In the genomic region with DNA sequence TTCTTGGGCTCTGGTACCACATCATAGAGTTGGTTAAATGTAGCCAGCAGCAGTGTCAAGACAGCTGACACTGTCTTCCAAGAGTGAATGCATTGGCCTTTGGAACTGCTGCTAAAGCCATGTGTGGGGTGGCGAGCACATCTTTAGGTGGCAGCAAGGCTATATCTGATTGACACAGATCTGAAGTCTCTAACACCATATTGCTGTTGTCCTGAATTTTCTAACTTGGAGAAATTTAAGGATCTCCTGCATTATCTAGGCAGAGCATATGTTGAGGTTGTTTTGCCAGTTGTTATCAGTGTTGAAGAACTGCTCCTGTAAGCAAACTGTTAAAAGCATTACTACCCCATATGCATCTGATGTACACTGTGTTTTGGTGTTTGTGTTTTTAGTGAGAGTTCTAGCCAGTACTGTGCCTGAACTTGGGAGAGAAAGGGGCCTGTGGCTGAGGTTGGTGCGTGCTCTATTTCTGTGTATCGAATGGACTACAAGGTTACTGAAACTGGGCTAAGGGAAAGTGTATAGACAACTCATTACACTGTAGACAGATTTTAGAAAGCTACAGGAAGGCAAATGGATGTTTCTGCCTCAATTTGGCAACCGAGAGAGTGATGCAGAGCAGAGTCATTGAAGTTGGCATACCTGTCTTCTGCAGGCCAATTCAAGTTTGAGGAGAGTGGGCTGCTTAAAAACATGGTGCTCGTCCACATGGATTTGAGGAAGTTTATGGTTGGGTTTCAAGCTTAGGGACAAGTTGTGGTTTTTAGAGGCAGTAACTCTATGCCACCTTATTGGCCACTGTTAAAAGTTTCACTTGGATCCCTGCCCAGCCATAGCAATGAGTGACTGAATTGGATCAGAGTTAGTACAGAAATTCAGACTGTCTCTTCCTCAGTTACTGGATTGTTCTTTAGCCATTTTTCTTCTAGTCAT, we compare ENCODE assay signal across 20 cellular contexts. TPM values are rescaled to one million over a fixed set of nuclear protein-coding genes. Genes with fewer than 3 reads are reported as not detected.
DNase-seq lines count a peak whose midpoint lies in the region; ATAC-seq and TF ChIP-seq lines count a peak whose summit lies in the region.
"Had no signal": no experiment of that assay in that cellular context is flagged by ENCODE, and none has a peak within 500 bp of the region (broad histone marks: within the 10 kb centered on the region; RNA-seq: fewer than 3 reads in every experiment).

No MANE protein-coding gene starts in this region.

- no peak overlapping the region for H3K4me3 Mint-ChIP-seq in activated T-helper 17 cell treated with anti-CD3 and anti-CD28 coated beads, Interleukin-2, amount 50 U/mL, for 72 hours
- no peak overlapping the region for H3K4me3 Mint-ChIP-seq in mesothelial cell of epicardium
- H3K4me3 Mint-ChIP-seq: activated B cell treated with CpG ODN at 0.5 μM for 24 hours; immature natural killer cell; stimulated activated memory B cell treated with anti-CD40 and anti-IgM and Interleukin-4, amounts not matched to agents 10 μg/mL and 1 μg/mL and 100 μg/mL, for 72 hours had no signal

- peaks cover 25% of the 10 kb centered on the region for H3K36me3 Mint-ChIP-seq in activated T-helper 17 cell treated with anti-CD3 and anti-CD28 coated beads, Interleukin-2, amount 50 U/mL, for 72 hours (ENCODE audit: low read depth)
- peaks cover 5% of the 10 kb centered on the region for H3K36me3 Mint-ChIP-seq in mesothelial cell of epicardium
- H3K36me3 Mint-ChIP-seq: immature natural killer cell; stimulated activated memory B cell treated with anti-CD40 and anti-IgM and Interleukin-4, amounts not matched to agents 10 μg/mL and 1 μg/mL and 100 μg/mL, for 72 hours had no signal

- H3K27me3 Mint-ChIP-seq in activated T-helper 17 cell treated with anti-CD3 and anti-CD28 coated beads, Interleukin-2, amount 50 U/mL, for 72 hours: peaks cover 3% of the 10 kb centered on the region
- peaks cover 6% of the 10 kb centered on the region for H3K27me3 Mint-ChIP-seq in mesothelial cell of epicardium (ENCODE audit: low read depth)
- H3K27me3 Mint-ChIP-seq: activated B cell treated with CpG ODN at 0.5 μM for 24 hours had no signal

- ATAC-seq in activated T-helper 17 cell treated with anti-CD3 and anti-CD28 coated beads, Interleukin-2, amount 50 U/mL, for 72 hours (replicated peaks): peak; percentile 43
- ATAC-seq in HG02885 (IDR thresholded peaks at IDR 0.05; ENCODE audit: poor library complexity, unreplicated experiment): no peak
- ATAC-seq: HCT116; Panc1; stimulated activated memory B cell treated with anti-CD40 and anti-IgM and Interleukin-4, amounts not matched to agents 10 μg/mL and 1 μg/mL and 100 μg/mL, for 72 hours had no signal

- TF ChIP-seq CTCF in mesothelial cell of epicardium (IDR thresholded peaks at IDR 0.05; ENCODE audit: unreplicated experiment): no peak

- no peak overlapping the region for H3K27ac Mint-ChIP-seq in activated T-helper 17 cell treated with anti-CD3 and anti-CD28 coated beads, Interleukin-2, amount 50 U/mL, for 72 hours
- peak overlapping the region; percentile 50 for H3K27ac Mint-ChIP-seq in mesothelial cell of epicardium
- H3K27ac Mint-ChIP-seq: activated B cell treated with CpG ODN at 0.5 μM for 24 hours; stimulated activated memory B cell treated with anti-CD40 and anti-IgM and Interleukin-4, amounts not matched to agents 10 μg/mL and 1 μg/mL and 100 μg/mL, for 72 hours had no signal

- peak; percentile 17 for DNase-seq in Ammon's horn (ENCODE audit: low spot score)
- DNase-seq in Kasumi-1 (lab: John Stamatoyannopoulos, UW): peak; percentile 57 to 64
- no peak for DNase-seq in mesothelial cell of epicardium (ENCODE audit: low spot score in 2 of 2, unreplicated experiment in 2 of 2)
- DNase-seq in NCI-H345 (lab: John Stamatoyannopoulos, UW): no peak
- DNase-seq in effector CD4-positive, alpha-beta T cell: no peak
- DNase-seq in NCI-H146 treated with DMSO at 0.1 percent for 48 hours (lab: John Stamatoyannopoulos, UW; ENCODE audit: unreplicated experiment): no peak
- DNase-seq: activated B cell treated with CpG ODN at 0.5 μM for 24 hours; activated effector memory CD4-positive, alpha-beta T cell treated with anti-CD3 and anti-CD28 coated beads, Interleukin-2, amount 50 U/mL, for 16 hours; anterior cingulate cortex; colonic mucosa; immature natural killer cell; Karpas-422; NCI-H2029; NCI-H524 treated with DMSO at 0.1 percent for 48 hours; occipital lobe had no signal

- H3K9me3 Mint-ChIP-seq in activated T-helper 17 cell treated with anti-CD3 and anti-CD28 coated beads, Interleukin-2, amount 50 U/mL, for 72 hours: no peaks in the 10 kb centered on the region
- no peaks in the 10 kb centered on the region for H3K9me3 Mint-ChIP-seq in mesothelial cell of epicardium
- H3K9me3 Mint-ChIP-seq: activated B cell treated with CpG ODN at 0.5 μM for 24 hours; immature natural killer cell; stimulated activated memory B cell treated with anti-CD40 and anti-IgM and Interleukin-4, amounts not matched to agents 10 μg/mL and 1 μg/mL and 100 μg/mL, for 72 hours had no signal

- H3K4me1 Mint-ChIP-seq in activated T-helper 17 cell treated with anti-CD3 and anti-CD28 coated beads, Interleukin-2, amount 50 U/mL, for 72 hours: peaks cover 6% of the 10 kb centered on the region
- peaks cover 21% of the 10 kb centered on the region for H3K4me1 Mint-ChIP-seq in mesothelial cell of epicardium
- H3K4me1 Mint-ChIP-seq: activated B cell treated with CpG ODN at 0.5 μM for 24 hours; immature natural killer cell; stimulated activated memory B cell treated with anti-CD40 and anti-IgM and Interleukin-4, amounts not matched to agents 10 μg/mL and 1 μg/mL and 100 μg/mL, for 72 hours had no signal

RNA-seq across cellular contexts. Expression of a gene that starts 16.9 kb away (rescaled TPM):
- 10 to 100 TPM in 1 of 2 donors, 1 to 10 TPM in 1; 9.3 to 12.3 TPM for total RNA-seq in activated T-helper 17 cell treated with anti-CD3 and anti-CD28 coated beads, Interleukin-2, amount 50 U/mL, for 72 hours
- 3.3 to 4.6 TPM (median 4.1 TPM) in 3 replicates for total RNA-seq in mesothelial cell of epicardium

RNA-seq across cellular contexts. Expression of a gene that starts 32.5 kb away (rescaled TPM):
- 10 to 100 TPM; 64.6 to 85.3 TPM for total RNA-seq in activated T-helper 17 cell treated with anti-CD3 and anti-CD28 coated beads, Interleukin-2, amount 50 U/mL, for 72 hours
- total RNA-seq in mesothelial cell of epicardium: 59.0 to 60.2 TPM (median 59.1 TPM) in 3 replicates

RNA-seq across cellular contexts. Expression of a gene that starts 40.0 kb away (rescaled TPM):
- total RNA-seq in activated T-helper 17 cell treated with anti-CD3 and anti-CD28 coated beads, Interleukin-2, amount 50 U/mL, for 72 hours: 10 to 100 TPM; 63.4 to 64.9 TPM
- total RNA-seq in mesothelial cell of epicardium: 49.6 to 53.3 TPM (median 52.3 TPM) in 3 replicates

Comparison
In these comparisons a context has a peak if more than half of its experiments do, and no peak if none do; other contexts are left out.
1. DNase-seq: peak in Ammon's horn (single experiment) and Kasumi-1 (2 of 2); none in mesothelial cell of epicardium (0 of 2), NCI-H345 (single experiment), effector CD4-positive, alpha-beta T cell (single experiment) and NCI-H146 treated with DMSO at 0.1 percent for 48 hours (single experiment).